In the genomic region with DNA sequence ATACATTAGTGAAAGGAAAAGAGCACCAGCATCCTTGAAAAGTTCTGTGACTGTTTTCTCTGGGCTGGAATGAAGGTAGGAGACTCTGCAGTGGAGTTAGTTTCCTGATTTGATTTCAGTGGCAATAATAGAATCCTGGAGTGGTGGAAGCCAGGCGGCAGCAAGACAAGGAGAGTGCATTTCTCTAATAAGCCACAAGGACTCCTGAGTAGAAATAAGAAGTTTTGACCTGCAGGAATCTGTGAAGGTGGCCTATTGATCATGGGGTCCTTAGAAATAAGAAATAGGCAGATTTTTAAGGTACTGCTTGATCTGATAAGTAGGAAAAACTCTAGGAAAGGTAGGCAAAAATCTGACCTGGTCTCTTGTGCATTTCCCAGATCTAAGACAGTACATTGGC, we compare ENCODE assay signal across 15 cellular contexts.
"Had no signal": no experiment of that assay in that cellular context is flagged by ENCODE, and none has a peak within 500 bp of the region (broad histone marks: within the 10 kb centered on the region; RNA-seq: fewer than 3 reads in every experiment).

No MANE protein-coding gene starts in this region.

- H3K4me1 ChIP-seq: body of pancreas, gastroesophageal sphincter, pancreas, thyroid gland had no signal

- H3K27me3 ChIP-seq: body of pancreas, gastroesophageal sphincter, pancreas, thyroid gland had no signal

- H3K27ac ChIP-seq: body of pancreas, gastroesophageal sphincter, pancreas, thyroid gland had no signal

- H3K9me3 ChIP-seq: body of pancreas, gastroesophageal sphincter, pancreas, thyroid gland had no signal

- DNase-seq: activated B cell treated with CpG ODN at 0.5 μM for 24 hours; activated CD4-positive, alpha-beta T cell treated with anti-CD3 and anti-CD28 coated beads, Interleukin-2, amount 10 ng/mL, durations not matched to agents 24 days and 14 days; activated CD8-positive, alpha-beta memory T cell treated with anti-CD3 and anti-CD28 coated beads, Interleukin-2, amount 50 U/mL, for 4 hours; activated CD8-positive, alpha-beta T cell treated with anti-CD3 and anti-CD28 coated beads, Interleukin-2, amount 10 ng/mL, durations not matched to agents 7 days and 5 days; activated effector memory CD4-positive, alpha-beta T cell treated with anti-CD3 and anti-CD28 coated beads, Interleukin-2, amount 50 U/mL, for 16 hours; activated T-cell treated with anti-CD3 and anti-CD28 coated beads, Interleukin-2, amount 50 U/mL, for 48 hours; body of pancreas; effector CD8-positive, alpha-beta T cell; pancreas; T-helper 2 cell; thyroid gland had no signal

- H3K36me3 ChIP-seq: gastroesophageal sphincter, pancreas, thyroid gland had no signal

- H3K4me3 ChIP-seq: body of pancreas, gastroesophageal sphincter, lung, pancreas, thyroid gland had no signal

- ATAC-seq: activated CD8-positive, alpha-beta T cell treated with anti-CD3 and anti-CD28 coated beads, Interleukin-2, amount 10 ng/mL, durations not matched to agents 7 days and 5 days; activated naive CD4-positive, alpha-beta T cell treated with anti-CD3 and anti-CD28 coated beads, Interleukin-2, amount 50 U/mL, for 72 hours; body of pancreas; gastroesophageal sphincter; pancreas; stimulated activated effector memory CD8-positive, alpha-beta T cell treated with anti-CD3 and anti-CD28 coated beads, Interleukin-12 subunit alpha, Interleukin-12 subunit beta, amount 100 ng/mL, for 72 hours had no signal
